In the genomic region with DNA sequence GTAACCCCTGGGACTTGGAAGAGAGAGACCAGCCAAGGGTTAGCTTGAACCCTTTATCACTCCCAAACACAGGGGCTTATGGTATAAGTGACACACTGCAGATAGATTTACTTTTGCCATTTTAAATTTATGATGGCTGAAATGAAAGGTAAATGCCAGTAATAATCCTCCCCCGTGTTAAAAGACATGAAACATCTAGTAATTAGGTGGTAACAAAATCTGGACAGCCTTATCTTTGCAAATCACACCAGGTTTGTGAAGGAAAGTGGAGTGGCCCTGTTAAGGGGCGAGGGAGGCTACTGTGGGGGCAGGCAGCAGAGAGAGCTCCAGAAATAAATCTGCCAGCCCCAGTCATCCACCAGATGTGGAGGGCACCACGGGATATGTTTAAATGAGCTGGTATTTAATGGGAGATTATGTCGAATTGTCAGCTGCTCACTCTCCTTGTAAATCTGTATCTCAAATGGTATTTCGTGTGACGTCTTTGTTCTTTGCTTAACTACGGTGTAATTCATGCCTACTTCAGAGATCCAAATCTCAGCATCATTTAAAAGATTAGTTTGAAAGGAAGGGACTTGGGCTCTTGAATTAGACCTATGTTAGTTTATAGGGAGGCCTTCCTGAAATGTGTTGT, we compare ENCODE assay signal across 23 cellular contexts.
"Had no signal": no experiment of that assay in that cellular context is flagged by ENCODE, and none has a peak within 500 bp of the region (broad histone marks: within the 10 kb centered on the region; RNA-seq: fewer than 3 reads in every experiment).

No MANE protein-coding gene starts in this region.

- H3K4me3 Mint-ChIP-seq: activated CD8-positive, alpha-beta T cell treated with anti-CD3 and anti-CD28 coated beads, Interleukin-2, amount 10 ng/mL, durations not matched to agents 7 days and 5 days; activated naive CD8-positive, alpha-beta T cell treated with anti-CD3 and anti-CD28 coated beads, Interleukin-2, amount 10 ng/mL, durations not matched to agents 7 days and 5 days had no signal

- H3K4me1 ChIP-seq: adrenal gland had no signal

- H3K9me3 ChIP-seq: adrenal gland had no signal

- ATAC-seq: activated CD8-positive, alpha-beta T cell treated with anti-CD3 and anti-CD28 coated beads, Interleukin-2, amount 10 ng/mL, durations not matched to agents 7 days and 5 days; PC-3 had no signal

- H3K27ac ChIP-seq: adrenal gland had no signal

- H3K27me3 Mint-ChIP-seq: activated naive CD8-positive, alpha-beta T cell treated with anti-CD3 and anti-CD28 coated beads, Interleukin-2, amount 10 ng/mL, durations not matched to agents 7 days and 5 days had no signal

- DNase-seq: activated CD4-positive, alpha-beta T cell treated with anti-CD3 and anti-CD28 coated beads for 48 hours; activated CD4-positive, alpha-beta T cell treated with anti-CD3 and anti-CD28 coated beads, Interleukin-2, amount 50 U/mL, for 4 hours; activated CD4-positive, CD25-positive, alpha-beta regulatory T cell treated with anti-CD3 and anti-CD28 coated beads, Interleukin-2, amount 50 U/mL, for 72 hours; activated CD8-positive, alpha-beta memory T cell treated with anti-CD3 and anti-CD28 coated beads, Interleukin-2, amount 50 U/mL, for 48 hours; activated CD8-positive, alpha-beta T cell treated with anti-CD3 and anti-CD28 coated beads, Interleukin-2, amount 10 ng/mL, durations not matched to agents 7 days and 5 days; activated naive CD4-positive, alpha-beta T cell treated with anti-CD3 and anti-CD28 coated beads, Interleukin-2, amount 50 U/mL, for 16 hours; activated naive CD8-positive, alpha-beta T cell treated with anti-CD3 and anti-CD28 coated beads, Interleukin-2, amount 10 ng/mL, durations not matched to agents 7 days and 5 days; activated T-cell treated with anti-CD3 and anti-CD28 coated beads, Interleukin-2, amount 50 U/mL, for 1 hour; adrenal gland; anterior cingulate cortex; cerebellar nuclear complex; Kasumi-1; NCI-H1105 treated with DMSO at 0.1 percent for 48 hours; NCI-H1436 treated with DMSO at 0.1 percent for 48 hours; NCI-H187; NCI-H2081; NCI-H446; NCI-H526; NCI-H774; NK-92 treated with Interleukin-12 subunit alpha and Interleukin-12 subunit beta, amount 100 ng/mL, for 24 hours; PC-3; SHP77; T-helper 1 cell had no signal

- H3K4me3 ChIP-seq: adrenal gland had no signal

- H3K36me3 ChIP-seq: adrenal gland had no signal

- H3K27ac Mint-ChIP-seq: activated CD8-positive, alpha-beta T cell treated with anti-CD3 and anti-CD28 coated beads, Interleukin-2, amount 10 ng/mL, durations not matched to agents 7 days and 5 days; activated naive CD8-positive, alpha-beta T cell treated with anti-CD3 and anti-CD28 coated beads, Interleukin-2, amount 10 ng/mL, durations not matched to agents 7 days and 5 days had no signal

- H3K27me3 ChIP-seq: adrenal gland had no signal
